32 cellular contexts compared by ENCODE assay signal in the genomic region with DNA sequence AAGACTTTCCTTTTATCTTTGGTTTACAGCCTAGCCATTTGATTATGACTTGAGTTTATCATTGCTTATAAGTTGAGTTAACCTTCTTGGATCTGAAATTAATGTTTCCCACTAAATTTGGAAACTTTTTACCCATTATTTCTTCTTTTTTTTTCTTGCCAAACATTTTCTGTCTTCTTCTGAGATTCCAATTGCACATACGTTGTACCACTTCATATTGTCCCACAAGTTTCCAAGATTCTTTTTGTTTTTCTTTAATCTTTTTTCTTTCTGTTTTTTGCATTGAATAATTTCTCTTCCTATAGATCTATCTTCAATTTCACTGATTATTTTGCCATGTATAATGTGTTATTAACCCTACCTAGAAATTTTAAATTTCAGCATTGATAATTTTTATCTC. TPM values are rescaled to one million over a fixed set of nuclear protein-coding genes. Genes with fewer than 3 reads are reported as not detected.
"Had no signal": no experiment of that assay in that cellular context is flagged by ENCODE, and none has a peak within 500 bp of the region (broad histone marks: within the 10 kb centered on the region; RNA-seq: fewer than 3 reads in every experiment).

No MANE protein-coding gene starts in this region.

- ATAC-seq: activated CD4-positive, alpha-beta T cell treated with anti-CD3 and anti-CD28 coated beads for 36 hours; activated CD4-positive, CD25-positive, alpha-beta regulatory T cell treated with anti-CD3 and anti-CD28 coated beads, Interleukin-2, amount 50 U/mL, for 24 hours; activated CD8-positive, alpha-beta memory T cell treated with anti-CD3 and anti-CD28 coated beads, Interleukin-2, amount 10 ng/mL, durations not matched to agents 7 days and 5 days; activated CD8-positive, alpha-beta T cell treated with anti-CD3 and anti-CD28 coated beads, Interleukin-2, amount 10 ng/mL, durations not matched to agents 7 days and 5 days; activated naive CD8-positive, alpha-beta T cell treated with anti-CD3 and anti-CD28 coated beads, Interleukin-2, amount 50 U/mL, for 24 hours; WTC11 had no signal

- FAIRE-seq: bronchial epithelial cell, TTC549 had no signal

- H3K27ac ChIP-seq: ascending aorta, cardiac muscle cell, WERI-Rb-1 had no signal

- H3K4me3 ChIP-seq: ascending aorta, cardiac muscle cell had no signal

- DNase-seq: activated CD4-positive, alpha-beta memory T cell treated with anti-CD3 and anti-CD28 coated beads, Interleukin-2, amount 10 ng/mL, durations not matched to agents 7 days and 5 days; activated CD4-positive, alpha-beta T cell treated with anti-CD3 and anti-CD28 coated beads for 1 hour; activated CD4-positive, alpha-beta T cell treated with anti-CD3 and anti-CD28 coated beads for 36 hours; activated CD4-positive, alpha-beta T cell treated with anti-CD3 and anti-CD28 coated beads for 48 hours; activated CD4-positive, alpha-beta T cell treated with anti-CD3 and anti-CD28 coated beads, Interleukin-2, amount 10 ng/mL, durations not matched to agents 7 days and 5 days; activated CD4-positive, alpha-beta T cell treated with anti-CD3 and anti-CD28 coated beads, Interleukin-2, amount 50 U/mL, for 48 hours; activated CD4-positive, CD25-positive, alpha-beta regulatory T cell; activated CD8-positive, alpha-beta memory T cell treated with anti-CD3 and anti-CD28 coated beads for 24 hours; activated CD8-positive, alpha-beta memory T cell treated with anti-CD3 and anti-CD28 coated beads, Interleukin-2, amount 10 ng/mL, durations not matched to agents 7 days and 5 days; activated CD8-positive, alpha-beta memory T cell treated with anti-CD3 and anti-CD28 coated beads, Interleukin-2, amount 50 U/mL, for 48 hours; activated CD8-positive, alpha-beta T cell treated with anti-CD3 and anti-CD28 coated beads, Interleukin-2, amount 10 ng/mL, durations not matched to agents 7 days and 5 days; activated effector memory CD4-positive, alpha-beta T cell treated with Interleukin-2 at 50 U/mL for 16 hours; activated gamma-delta T cell; activated naive CD4-positive, alpha-beta T cell treated with anti-CD3 and anti-CD28 coated beads, Interleukin-2, amount 10 ng/mL, durations not matched to agents 7 days and 5 days; activated naive CD4-positive, alpha-beta T cell treated with Interleukin-2 at 50 U/mL for 16 hours; activated naive CD8-positive, alpha-beta T cell treated with anti-CD3 and anti-CD28 coated beads, Interleukin-2, amount 10 ng/mL, durations not matched to agents 7 days and 5 days; activated naive CD8-positive, alpha-beta T cell treated with anti-CD3 and anti-CD28 coated beads, Interleukin-2, amount 50 U/mL, for 24 hours; activated T-cell treated with anti-CD3 and anti-CD28 coated beads, Interleukin-2, amount 50 U/mL, for 24 hours; activated T-cell treated with anti-CD3 and anti-CD28 coated beads, Interleukin-2, amount 50 U/mL, for 48 hours; amygdala; anterior cingulate cortex; caudate nucleus; cerebellar nuclear complex; T-helper 2 cell; T-helper 9 cell; WERI-Rb-1 had no signal

- H3K9me3 ChIP-seq: ascending aorta had no signal

- H3K36me3 ChIP-seq: cardiac muscle cell, WERI-Rb-1 had no signal

- H3K27me3 ChIP-seq: ascending aorta, cardiac muscle cell had no signal

- H3K4me1 ChIP-seq: ascending aorta had no signal

RNA-seq across cellular contexts. Expression of gene LONRF2, which starts 18.6 kb away (rescaled TPM):
- total RNA-seq: bronchial epithelial cell had no signal
